Comparison of ENCODE assay signal across 22 cellular contexts in genomic region chr12:3003593-3003992, GRCh38. TPM values are rescaled to one million over a fixed set of nuclear protein-coding genes. Genes with fewer than 3 reads are reported as not detected.
A peak's percentile ranks its signal among the peaks of the same experiment; 100 is the strongest.
DNase-seq lines count a peak whose midpoint lies in the region; ATAC-seq and TF ChIP-seq lines count a peak whose summit lies in the region.
"Had no signal": no experiment of that assay in that cellular context is flagged by ENCODE, and none has a peak within 500 bp of the region (broad histone marks: within the 10 kb centered on the region; RNA-seq: fewer than 3 reads in every experiment).

No MANE protein-coding gene starts in this region.

- H3K9me3 Mint-ChIP-seq in Caco-2 (ENCODE audit: unreplicated experiment) (no peaks in the 10 kb centered on the region), chondrocyte (ENCODE audit: low read depth) (no peaks in the 10 kb centered on the region)
- H3K9me3 Mint-ChIP-seq: activated naive CD4-positive, alpha-beta T cell treated with anti-CD3 and anti-CD28 coated beads, Interleukin-2, amount 50 U/mL, for 24 hours; activated T-cell treated with anti-CD3 and anti-CD28 coated beads, Interleukin-2, amount 50 U/mL, for 4 hours; effector memory CD8-positive, alpha-beta T cell had no signal

- BruUV-seq in Caco-2 (replicated peaks; lab: Mats Ljungman, UMichigan): no TSS peak

- no peak overlapping the region for H2AK5ac ChIP-seq in trophoblast cell (ENCODE audit: low read length)

- no peak overlapping the region for H4K91ac ChIP-seq in trophoblast cell (ENCODE audit: low read depth, low read length)

- H3K79me2 ChIP-seq in trophoblast cell (ENCODE audit: control insufficient read depth, insufficient read depth, low read length, poor library complexity): no peaks in the 10 kb centered on the region

- no peak overlapping the region for H2BK120ac ChIP-seq in trophoblast cell (ENCODE audit: insufficient read depth, low read length, poor library complexity)

- no peaks in the 10 kb centered on the region for H3K27me3 ChIP-seq in Caco-2 (replicated peaks; ENCODE audit: control insufficient read depth, insufficient read depth, low read length)
- H3K27me3 ChIP-seq in trophoblast cell (ENCODE audit: insufficient read depth, low read length): no peaks in the 10 kb centered on the region
- no peaks in the 10 kb centered on the region for H3K27me3 ChIP-seq in effector memory CD4-positive, alpha-beta T cell (replicated peaks; ENCODE audit: control insufficient read depth, insufficient read depth, low read length, poor library complexity, severe bottlenecking)
- no peaks in the 10 kb centered on the region for H3K27me3 ChIP-seq in testis
- H3K27me3 ChIP-seq: ascending aorta, spleen had no signal

- DNase-seq in Caco-2 (peak in 1 of 2 experiments; percentile 27), LHCN-M2 (ENCODE audit: low read depth) (peak; percentile 57), chondrocyte (ENCODE audit: low spot score) (no peak), trophoblast cell (peak in 1 of 2 donors; percentile 10), T-helper 1 cell (no peak), testis (no peak)
- DNase-seq in effector memory CD4-positive, alpha-beta T cell: no peak
- DNase-seq: activated CD4-positive, CD25-positive, alpha-beta regulatory T cell treated with anti-CD3 and anti-CD28 coated beads, Interleukin-2, amount 50 U/mL, for 72 hours; activated CD8-positive, alpha-beta T cell treated with anti-CD3 and anti-CD28 coated beads, Interleukin-2, amount 10 ng/mL, durations not matched to agents 7 days and 5 days; activated T-cell treated with anti-CD3 and anti-CD28 coated beads, Interleukin-2, amount 50 U/mL, for 4 hours; C1 segment of cervical spinal cord; effector memory CD8-positive, alpha-beta T cell; KG1; MV-4-11; NCI-H187; RPMI8226; spleen; T1000 had no signal

- no peaks in the 10 kb centered on the region for H3K4me1 Mint-ChIP-seq in Caco-2 (ENCODE audit: low read depth, unreplicated experiment)
- peaks cover 49% of the 10 kb centered on the region for H3K4me1 Mint-ChIP-seq in chondrocyte (ENCODE audit: low read depth)
- H3K4me1 Mint-ChIP-seq: activated naive CD4-positive, alpha-beta T cell treated with anti-CD3 and anti-CD28 coated beads, Interleukin-2, amount 50 U/mL, for 24 hours had no signal

- H3K9ac ChIP-seq in trophoblast cell (ENCODE audit: low read length): no peak overlapping the region

- H4K12ac ChIP-seq in trophoblast cell (ENCODE audit: low read depth, low read length): no peak overlapping the region

- peaks cover 2% of the 10 kb centered on the region for H3K79me1 ChIP-seq in trophoblast cell (ENCODE audit: low read length)

- peaks cover 1% of the 10 kb centered on the region for H3K36me3 ChIP-seq in Caco-2 (ENCODE audit: control insufficient read depth, insufficient read depth, low read length)
- peaks cover 7 to 20% of the 10 kb centered on the region in 2 experiments for H3K36me3 ChIP-seq in trophoblast cell (ENCODE audit: control insufficient read depth in 1 of 2, insufficient read depth in 2 of 2, low read length in 2 of 2)
- no peaks in the 10 kb centered on the region for H3K36me3 ChIP-seq in effector memory CD4-positive, alpha-beta T cell (ENCODE audit: control insufficient read depth, insufficient read depth, low read length)
- no peaks in the 10 kb centered on the region for H3K36me3 ChIP-seq in testis (ENCODE audit: low read depth, missing control alignments)
- H3K36me3 ChIP-seq: prostate gland had no signal

- TF ChIP-seq CTCF in Caco-2 (IDR thresholded peaks at IDR 0.05; ENCODE audit: insufficient read depth in 1 of 2, low read depth in 1 of 2, low read length in 1 of 2, severe bottlenecking in 1 of 2, unreplicated experiment in 1 of 2) (peak in 1 of 2 experiments; percentile 18), chondrocyte (IDR thresholded peaks at IDR 0.05) (no peak), testis (IDR thresholded peaks at IDR 0.05) (no peak)

- no peak overlapping the region for H3K4me3 ChIP-seq in Caco-2 (ENCODE audit: low read depth, low read length)
- H3K4me3 ChIP-seq in trophoblast cell (ENCODE audit: low read depth, low read length): peak overlapping the region; percentile 20
- H3K4me3 ChIP-seq in effector memory CD4-positive, alpha-beta T cell (ENCODE audit: insufficient read depth, low read depth, low read length, poor library complexity, severe bottlenecking): no peak overlapping the region
- no peak overlapping the region for H3K4me3 ChIP-seq in testis
- H3K4me3 ChIP-seq: ascending aorta, prostate gland, spleen had no signal

- H3K14ac ChIP-seq in trophoblast cell (ENCODE audit: low read length): no peak overlapping the region

- H3K23ac ChIP-seq in trophoblast cell (ENCODE audit: low read length): no peak overlapping the region

- CTCF ChIA-PET in Caco-2 (lab: Charles Lee): interaction anchor here (0.6 kb wide), 1 partner anchor 116 kb away, joined by 3 read pairs; no protein-coding TSS in a partner anchor

- H3K27me3 Mint-ChIP-seq in Caco-2 (ENCODE audit: insufficient read depth, unreplicated experiment) (no peaks in the 10 kb centered on the region), chondrocyte (ENCODE audit: low read depth) (no peaks in the 10 kb centered on the region)
- H3K27me3 Mint-ChIP-seq: activated naive CD4-positive, alpha-beta T cell treated with anti-CD3 and anti-CD28 coated beads, Interleukin-2, amount 50 U/mL, for 24 hours had no signal

- no peak overlapping the region for H3K4ac ChIP-seq in trophoblast cell (ENCODE audit: low read depth, low read length)

- H3K36me3 Mint-ChIP-seq in Caco-2 (ENCODE audit: insufficient read depth, unreplicated experiment) (peaks cover 76% of the 10 kb centered on the region), chondrocyte (ENCODE audit: low read depth) (peaks cover 4% of the 10 kb centered on the region)
- H3K36me3 Mint-ChIP-seq: activated naive CD4-positive, alpha-beta T cell treated with anti-CD3 and anti-CD28 coated beads, Interleukin-2, amount 50 U/mL, for 24 hours had no signal

- POLR2A ChIA-PET in Caco-2 (lab: Charles Lee): no interaction called here

- H2AFZ ChIP-seq in trophoblast cell (ENCODE audit: insufficient read depth, low read length, poor library complexity): no peak overlapping the region

- ATAC-seq in HG03039 (IDR thresholded peaks at IDR 0.05; ENCODE audit: unreplicated experiment): no peak
- ATAC-seq: activated CD8-positive, alpha-beta T cell treated with anti-CD3 and anti-CD28 coated beads, Interleukin-2, amount 10 ng/mL, durations not matched to agents 7 days and 5 days; activated T-cell treated with anti-CD3 and anti-CD28 coated beads, Interleukin-2, amount 50 U/mL, for 4 hours; effector memory CD8-positive, alpha-beta T cell had no signal

- H3K18ac ChIP-seq in trophoblast cell (ENCODE audit: low read length): no peak overlapping the region

- no peak overlapping the region for H2BK12ac ChIP-seq in trophoblast cell (ENCODE audit: low read length)

- H3K4me2 ChIP-seq in trophoblast cell (ENCODE audit: low read length): no peak overlapping the region

- H4K8ac ChIP-seq in trophoblast cell (ENCODE audit: low read depth, low read length): no peak overlapping the region

- H3K27ac Mint-ChIP-seq in Caco-2 (ENCODE audit: unreplicated experiment): peak overlapping the region; percentile 51
- H3K27ac Mint-ChIP-seq in chondrocyte (ENCODE audit: unreplicated experiment): peak overlapping the region; percentile 59
- H3K27ac Mint-ChIP-seq: activated CD8-positive, alpha-beta T cell treated with anti-CD3 and anti-CD28 coated beads, Interleukin-2, amount 10 ng/mL, durations not matched to agents 7 days and 5 days; activated naive CD4-positive, alpha-beta T cell treated with anti-CD3 and anti-CD28 coated beads, Interleukin-2, amount 50 U/mL, for 24 hours; effector memory CD8-positive, alpha-beta T cell had no signal

- H3K4me3 Mint-ChIP-seq in Caco-2 (ENCODE audit: unreplicated experiment): no peak overlapping the region
- H3K4me3 Mint-ChIP-seq in chondrocyte (ENCODE audit: unreplicated experiment): no peak overlapping the region
- H3K4me3 Mint-ChIP-seq: activated CD8-positive, alpha-beta T cell treated with anti-CD3 and anti-CD28 coated beads, Interleukin-2, amount 10 ng/mL, durations not matched to agents 7 days and 5 days; activated naive CD4-positive, alpha-beta T cell treated with anti-CD3 and anti-CD28 coated beads, Interleukin-2, amount 50 U/mL, for 24 hours; activated T-cell treated with anti-CD3 and anti-CD28 coated beads, Interleukin-2, amount 50 U/mL, for 4 hours; effector memory CD8-positive, alpha-beta T cell had no signal

- H3K4me1 ChIP-seq in Caco-2: no peaks in the 10 kb centered on the region
- peaks cover 11% of the 10 kb centered on the region in 2 experiments for H3K4me1 ChIP-seq in trophoblast cell (ENCODE audit: control insufficient read depth in 1 of 2, insufficient read depth in 2 of 2, low read length in 2 of 2)
- no peaks in the 10 kb centered on the region for H3K4me1 ChIP-seq in effector memory CD4-positive, alpha-beta T cell (ENCODE audit: control insufficient read depth, insufficient read depth, low read length, poor library complexity, severe bottlenecking)
- peaks cover 5% of the 10 kb centered on the region for H3K4me1 ChIP-seq in testis
- H3K4me1 ChIP-seq: prostate gland had no signal

- H3K27ac ChIP-seq in trophoblast cell (ENCODE audit: low read depth, low read length): no peak overlapping the region
- H3K27ac ChIP-seq in effector memory CD4-positive, alpha-beta T cell (ENCODE audit: insufficient read depth, low read length, poor library complexity, severe bottlenecking): no peak overlapping the region
- no peak overlapping the region for H3K27ac ChIP-seq in testis
- H3K27ac ChIP-seq: ascending aorta, prostate gland, spleen had no signal

- intact Hi-C loops in Caco-2 (cut with micrococcal nuclease; ENCODE audit: unreplicated experiment) (no loop called here), testis (cut with DNase I; ENCODE audit: low total_unique reads) (no loop called here)

- TF ChIP-seq POLR2A in testis (IDR thresholded peaks at IDR 0.05): no peak

- no CpG with 5 or more reads among the region's 11 CpGs for WGBS in trophoblast cell (ENCODE audit: extremely low coverage, insufficient coverage, insufficient read length)
- WGBS in testis, 2 donors: 83 to 96% methylated on average over 6 to 11 of the region's 11 CpGs

- H3K9me3 ChIP-seq in Caco-2 (no peaks in the 10 kb centered on the region), trophoblast cell (ENCODE audit: insufficient read depth, low read depth, low read length) (no peaks in the 10 kb centered on the region), testis (no peaks in the 10 kb centered on the region)
- H3K9me3 ChIP-seq in effector memory CD4-positive, alpha-beta T cell (ENCODE audit: control insufficient read depth, low read length): no peaks in the 10 kb centered on the region
- H3K9me3 ChIP-seq: ascending aorta, prostate gland, spleen had no signal

- H2BK5ac ChIP-seq in trophoblast cell (ENCODE audit: low read depth, low read length, poor library complexity): no peak overlapping the region

RNA-seq across cellular contexts. Expression of gene TEAD4, which starts 44.4 kb away (rescaled TPM):
- total RNA-seq in Caco-2 (2022): 96.2 and 97.8 TPM in 2 replicates
- total RNA-seq in LHCN-M2 (2014; rRNA removed): 31.3 and 43.6 TPM in 2 replicates
- 42.0 TPM for polyA plus RNA-seq in LHCN-M2 (2012)
- total RNA-seq in chondrocyte: 24.1 to 26.0 TPM (median 24.9 TPM) in 3 replicates
- 23.0 and 24.1 TPM in 2 replicates for polyA plus RNA-seq in trophoblast cell (2013)
- total RNA-seq in testis: 10 to 100 TPM; 10.9 to 16.1 TPM
- 9.7 TPM for polyA plus RNA-seq in testis (ENCODE audit: insufficient read depth, low read depth, low replicate concordance)
